ENCODE assay signal across 1 cellular context in the genomic region with DNA sequence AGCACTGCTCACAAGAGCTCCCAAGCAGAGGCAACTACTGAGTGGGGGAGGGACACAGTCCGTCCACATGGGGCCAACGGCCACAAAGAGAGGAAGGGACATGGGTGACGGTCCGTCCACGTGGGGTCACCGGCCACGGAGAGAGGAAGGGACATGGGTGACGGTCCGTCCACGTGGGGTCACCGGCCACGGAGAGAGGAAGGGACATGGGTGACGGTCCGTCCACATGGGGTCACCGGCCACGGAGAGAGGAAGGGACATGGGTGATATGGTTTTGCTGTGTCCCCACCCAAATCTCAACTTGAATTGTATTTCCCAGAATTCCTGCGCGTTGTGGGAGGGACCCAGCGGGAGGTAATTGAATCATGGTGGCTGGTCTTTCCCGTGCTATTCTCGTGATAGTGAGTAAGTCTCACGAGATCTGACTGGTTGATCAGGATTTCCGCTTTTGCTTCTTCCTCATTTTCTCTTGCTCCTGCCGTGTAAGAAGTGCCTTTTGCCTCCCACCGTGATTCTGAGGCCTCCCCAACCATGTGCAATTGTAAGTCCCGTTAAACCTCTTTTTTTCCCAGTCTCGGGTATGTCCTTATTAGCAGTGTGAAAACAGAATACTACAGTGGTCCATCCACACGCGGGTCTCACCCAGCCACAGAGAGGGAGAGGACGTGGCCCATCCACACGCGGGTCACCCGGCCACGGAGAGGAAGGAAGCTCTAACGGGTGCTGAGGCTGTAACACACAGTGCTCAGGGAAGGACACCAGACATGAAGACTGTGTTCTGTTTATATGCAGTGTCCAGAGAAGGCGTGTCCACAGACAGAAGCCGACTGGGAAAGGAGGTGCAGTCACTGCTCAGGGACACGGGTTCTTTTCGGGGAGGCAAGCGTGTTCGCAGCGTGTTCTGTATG.
TF ChIP-seq lines count a peak whose summit lies in the region.

No MANE protein-coding gene starts in this region.

TF ChIP-seq in SK-N-SH treated with all-trans-retinoic acid at 6 μM for 48 hours, 23 proteins besides CTCF, POLR2A, EP300 and RAD21:
- TF ChIP-seq, protein P1, sequence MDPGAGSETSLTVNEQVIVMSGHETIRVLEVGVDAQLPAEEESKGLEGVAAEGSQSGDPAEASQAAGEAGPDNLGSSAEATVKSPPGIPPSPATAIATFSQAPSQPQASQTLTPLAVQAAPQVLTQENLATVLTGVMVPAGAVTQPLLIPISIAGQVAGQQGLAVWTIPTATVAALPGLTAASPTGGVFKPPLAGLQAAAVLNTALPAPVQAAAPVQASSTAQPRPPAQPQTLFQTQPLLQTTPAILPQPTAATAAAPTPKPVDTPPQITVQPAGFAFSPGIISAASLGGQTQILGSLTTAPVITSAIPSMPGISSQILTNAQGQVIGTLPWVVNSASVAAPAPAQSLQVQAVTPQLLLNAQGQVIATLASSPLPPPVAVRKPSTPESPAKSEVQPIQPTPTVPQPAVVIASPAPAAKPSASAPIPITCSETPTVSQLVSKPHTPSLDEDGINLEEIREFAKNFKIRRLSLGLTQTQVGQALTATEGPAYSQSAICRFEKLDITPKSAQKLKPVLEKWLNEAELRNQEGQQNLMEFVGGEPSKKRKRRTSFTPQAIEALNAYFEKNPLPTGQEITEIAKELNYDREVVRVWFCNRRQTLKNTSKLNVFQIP (CRISPR knock-in tag; IDR thresholded peaks at IDR 0.05; ENCODE audit: borderline replicate concordance, low read depth) = no peak
- TF ChIP-seq ZFP3 (CRISPR knock-in tag; IDR thresholded peaks at IDR 0.05) (no peak), OSR1 (CRISPR knock-in tag; IDR thresholded peaks at IDR 0.05) (no peak), ZNF70 (CRISPR knock-in tag; IDR thresholded peaks at IDR 0.05) (no peak), ESRRG (CRISPR knock-in tag; IDR thresholded peaks at IDR 0.05) (no peak), ZFP30 (CRISPR knock-in tag; IDR thresholded peaks at IDR 0.05) (no peak), ZNF565 (CRISPR knock-in tag; conservative IDR thresholded peaks at IDR 0.05; ENCODE audit: low read depth) (no peak), TOX (CRISPR knock-in tag; IDR thresholded peaks at IDR 0.05; ENCODE audit: borderline replicate concordance) (no peak), GLIS3 (CRISPR knock-in tag; IDR thresholded peaks at IDR 0.05) (no peak), RARB (CRISPR knock-in tag; IDR thresholded peaks at IDR 0.05) (no peak), PPARA (CRISPR knock-in tag; IDR thresholded peaks at IDR 0.05; ENCODE audit: borderline replicate concordance) (no peak), BACH2 (CRISPR knock-in tag; IDR thresholded peaks at IDR 0.05; ENCODE audit: borderline replicate concordance) (no peak), ZC3H10 (CRISPR knock-in tag; IDR thresholded peaks at IDR 0.05) (no peak), ARNTL (CRISPR knock-in tag; IDR thresholded peaks at IDR 0.05; ENCODE audit: borderline replicate concordance, low read depth) (no peak), TCF4 (CRISPR knock-in tag; IDR thresholded peaks at IDR 0.05; ENCODE audit: borderline replicate concordance) (no peak), ISL1 (CRISPR knock-in tag; IDR thresholded peaks at IDR 0.05) (no peak)
- TF ChIP-seq, protein P2, sequence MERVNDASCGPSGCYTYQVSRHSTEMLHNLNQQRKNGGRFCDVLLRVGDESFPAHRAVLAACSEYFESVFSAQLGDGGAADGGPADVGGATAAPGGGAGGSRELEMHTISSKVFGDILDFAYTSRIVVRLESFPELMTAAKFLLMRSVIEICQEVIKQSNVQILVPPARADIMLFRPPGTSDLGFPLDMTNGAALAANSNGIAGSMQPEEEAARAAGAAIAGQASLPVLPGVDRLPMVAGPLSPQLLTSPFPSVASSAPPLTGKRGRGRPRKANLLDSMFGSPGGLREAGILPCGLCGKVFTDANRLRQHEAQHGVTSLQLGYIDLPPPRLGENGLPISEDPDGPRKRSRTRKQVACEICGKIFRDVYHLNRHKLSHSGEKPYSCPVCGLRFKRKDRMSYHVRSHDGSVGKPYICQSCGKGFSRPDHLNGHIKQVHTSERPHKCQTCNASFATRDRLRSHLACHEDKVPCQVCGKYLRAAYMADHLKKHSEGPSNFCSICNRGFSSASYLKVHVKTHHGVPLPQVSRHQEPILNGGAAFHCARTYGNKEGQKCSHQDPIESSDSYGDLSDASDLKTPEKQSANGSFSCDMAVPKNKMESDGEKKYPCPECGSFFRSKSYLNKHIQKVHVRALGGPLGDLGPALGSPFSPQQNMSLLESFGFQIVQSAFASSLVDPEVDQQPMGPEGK (CRISPR knock-in tag; IDR thresholded peaks at IDR 0.05; ENCODE audit: borderline replicate concordance) = no peak
- TF ChIP-seq, protein P3, sequence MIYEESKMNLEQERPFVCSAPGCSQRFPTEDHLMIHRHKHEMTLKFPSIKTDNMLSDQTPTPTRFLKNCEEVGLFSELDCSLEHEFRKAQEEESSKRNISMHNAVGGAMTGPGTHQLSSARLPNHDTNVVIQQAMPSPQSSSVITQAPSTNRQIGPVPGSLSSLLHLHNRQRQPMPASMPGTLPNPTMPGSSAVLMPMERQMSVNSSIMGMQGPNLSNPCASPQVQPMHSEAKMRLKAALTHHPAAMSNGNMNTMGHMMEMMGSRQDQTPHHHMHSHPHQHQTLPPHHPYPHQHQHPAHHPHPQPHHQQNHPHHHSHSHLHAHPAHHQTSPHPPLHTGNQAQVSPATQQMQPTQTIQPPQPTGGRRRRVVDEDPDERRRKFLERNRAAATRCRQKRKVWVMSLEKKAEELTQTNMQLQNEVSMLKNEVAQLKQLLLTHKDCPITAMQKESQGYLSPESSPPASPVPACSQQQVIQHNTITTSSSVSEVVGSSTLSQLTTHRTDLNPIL (CRISPR knock-in tag; IDR thresholded peaks at IDR 0.05; ENCODE audit: low read depth) = no peak
- TF ChIP-seq, protein P4, sequence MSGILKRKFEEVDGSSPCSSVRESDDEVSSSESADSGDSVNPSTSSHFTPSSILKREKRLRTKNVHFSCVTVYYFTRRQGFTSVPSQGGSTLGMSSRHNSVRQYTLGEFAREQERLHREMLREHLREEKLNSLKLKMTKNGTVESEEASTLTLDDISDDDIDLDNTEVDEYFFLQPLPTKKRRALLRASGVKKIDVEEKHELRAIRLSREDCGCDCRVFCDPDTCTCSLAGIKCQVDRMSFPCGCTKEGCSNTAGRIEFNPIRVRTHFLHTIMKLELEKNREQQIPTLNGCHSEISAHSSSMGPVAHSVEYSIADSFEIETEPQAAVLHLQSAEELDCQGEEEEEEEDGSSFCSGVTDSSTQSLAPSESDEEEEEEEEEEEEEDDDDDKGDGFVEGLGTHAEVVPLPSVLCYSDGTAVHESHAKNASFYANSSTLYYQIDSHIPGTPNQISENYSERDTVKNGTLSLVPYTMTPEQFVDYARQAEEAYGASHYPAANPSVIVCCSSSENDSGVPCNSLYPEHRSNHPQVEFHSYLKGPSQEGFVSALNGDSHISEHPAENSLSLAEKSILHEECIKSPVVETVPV (CRISPR knock-in tag; IDR thresholded peaks at IDR 0.05) = no peak
- TF ChIP-seq, protein P5, sequence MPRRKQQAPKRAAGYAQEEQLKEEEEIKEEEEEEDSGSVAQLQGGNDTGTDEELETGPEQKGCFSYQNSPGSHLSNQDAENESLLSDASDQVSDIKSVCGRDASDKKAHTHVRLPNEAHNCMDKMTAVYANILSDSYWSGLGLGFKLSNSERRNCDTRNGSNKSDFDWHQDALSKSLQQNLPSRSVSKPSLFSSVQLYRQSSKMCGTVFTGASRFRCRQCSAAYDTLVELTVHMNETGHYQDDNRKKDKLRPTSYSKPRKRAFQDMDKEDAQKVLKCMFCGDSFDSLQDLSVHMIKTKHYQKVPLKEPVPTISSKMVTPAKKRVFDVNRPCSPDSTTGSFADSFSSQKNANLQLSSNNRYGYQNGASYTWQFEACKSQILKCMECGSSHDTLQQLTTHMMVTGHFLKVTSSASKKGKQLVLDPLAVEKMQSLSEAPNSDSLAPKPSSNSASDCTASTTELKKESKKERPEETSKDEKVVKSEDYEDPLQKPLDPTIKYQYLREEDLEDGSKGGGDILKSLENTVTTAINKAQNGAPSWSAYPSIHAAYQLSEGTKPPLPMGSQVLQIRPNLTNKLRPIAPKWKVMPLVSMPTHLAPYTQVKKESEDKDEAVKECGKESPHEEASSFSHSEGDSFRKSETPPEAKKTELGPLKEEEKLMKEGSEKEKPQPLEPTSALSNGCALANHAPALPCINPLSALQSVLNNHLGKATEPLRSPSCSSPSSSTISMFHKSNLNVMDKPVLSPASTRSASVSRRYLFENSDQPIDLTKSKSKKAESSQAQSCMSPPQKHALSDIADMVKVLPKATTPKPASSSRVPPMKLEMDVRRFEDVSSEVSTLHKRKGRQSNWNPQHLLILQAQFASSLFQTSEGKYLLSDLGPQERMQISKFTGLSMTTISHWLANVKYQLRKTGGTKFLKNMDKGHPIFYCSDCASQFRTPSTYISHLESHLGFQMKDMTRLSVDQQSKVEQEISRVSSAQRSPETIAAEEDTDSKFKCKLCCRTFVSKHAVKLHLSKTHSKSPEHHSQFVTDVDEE (CRISPR knock-in tag; IDR thresholded peaks at IDR 0.05) = no peak
